Comparison of ENCODE assay signal across 8 cellular contexts in the genomic region with DNA sequence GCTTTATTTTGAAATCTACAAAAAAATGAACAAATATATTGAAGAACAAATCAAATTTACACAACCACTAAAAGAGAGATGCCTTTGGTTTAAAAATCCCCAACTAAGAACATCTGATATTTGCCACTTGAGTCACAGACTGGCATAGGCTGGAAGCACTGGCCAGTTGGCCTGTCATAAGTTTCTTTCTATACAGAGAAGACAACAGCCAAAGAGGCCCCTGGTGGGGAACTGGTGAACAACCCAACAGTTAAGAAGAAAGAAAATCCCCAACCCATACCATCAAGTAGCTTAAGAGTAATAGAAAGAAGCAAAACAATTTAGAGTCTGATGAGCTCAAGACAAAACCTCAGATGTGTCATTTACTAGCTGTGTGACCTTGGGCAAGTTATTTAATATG. TPM values are rescaled to one million over a fixed set of nuclear protein-coding genes. Genes with fewer than 3 reads are reported as not detected.
DNase-seq lines count a peak whose midpoint lies in the region; ATAC-seq and TF ChIP-seq lines count a peak whose summit lies in the region.

No MANE protein-coding gene starts in this region.

- H3K36me3 ChIP-seq in aorta (ENCODE audit: control insufficient read depth in 1 of 2, insufficient read depth in 2 of 2, low read length in 1 of 2) = no peaks in the 10 kb centered on the region

- TF ChIP-seq CTCF in AG10803 (conservative IDR thresholded peaks at IDR 0.05; ENCODE audit: low read length) (peak; percentile 55), GM20000 (IDR thresholded peaks at IDR 0.05; ENCODE audit: extremely low read depth, missing control alignments) (no peak)

- DNase-seq in AG10803 (ENCODE audit: low read depth) (peak; percentile 49), GM20000 (ENCODE audit: low spot score) (peak; percentile 16), NCI-H69 (lab: John Stamatoyannopoulos, UW) (peak; percentile 1), glomerular visceral epithelial cell (ENCODE audit: extremely low spot score) (peak; percentile 1), NCI-H774 (lab: John Stamatoyannopoulos, UW) (no peak), aorta (no peak), NCI-H2029 (lab: John Stamatoyannopoulos, UW) (no peak), NCI-H1092 treated with DMSO at 0.1 percent for 48 hours (lab: John Stamatoyannopoulos, UW) (no peak)

- intact Hi-C loops in aorta (cut with DNase I) = no loop called here

- no peak for ATAC-seq in aorta (ENCODE audit: low FRiP score)

- H3K27me3 ChIP-seq in aorta (ENCODE audit: control insufficient read depth in 1 of 2, insufficient read depth in 2 of 2, low read length in 1 of 2) = no peaks in the 10 kb centered on the region

- no peak overlapping the region for H3K27ac ChIP-seq in aorta (ENCODE audit: low read depth in 1 of 2, low read length in 2 of 2)

- H3K4me1 ChIP-seq in aorta (ENCODE audit: control insufficient read depth in 1 of 2, insufficient read depth in 2 of 2, low read length in 2 of 2) = no peaks in the 10 kb centered on the region

- H3K9me3 ChIP-seq in aorta (ENCODE audit: control insufficient read depth, low read length) = no peaks in the 10 kb centered on the region

- H3K4me3 ChIP-seq in AG10803 (ENCODE audit: low read length) = no peak overlapping the region
- no peak overlapping the region for H3K4me3 ChIP-seq in aorta (ENCODE audit: low read length in 2 of 2)

RNA-seq across cellular contexts. Expression of a gene that starts 45.5 kb away (rescaled TPM):
- 10 to 100 TPM; 48.6 to 79.1 TPM for total RNA-seq in aorta
- 10 to 100 TPM; 13.1 to 55.1 TPM for polyA plus RNA-seq in aorta

Comparison
In these comparisons a context has a peak if more than half of its experiments do, and no peak if none do; other contexts are left out.
1. DNase-seq: peak in AG10803 (single experiment), GM20000 (single experiment), NCI-H69 (single experiment) and glomerular visceral epithelial cell (single experiment); none in NCI-H774 (single experiment), aorta (0 of 2), NCI-H2029 (single experiment) and NCI-H1092 treated with DMSO at 0.1 percent for 48 hours (single experiment).